Comparison of ENCODE assay signal across 8 cellular contexts in the genomic region with DNA sequence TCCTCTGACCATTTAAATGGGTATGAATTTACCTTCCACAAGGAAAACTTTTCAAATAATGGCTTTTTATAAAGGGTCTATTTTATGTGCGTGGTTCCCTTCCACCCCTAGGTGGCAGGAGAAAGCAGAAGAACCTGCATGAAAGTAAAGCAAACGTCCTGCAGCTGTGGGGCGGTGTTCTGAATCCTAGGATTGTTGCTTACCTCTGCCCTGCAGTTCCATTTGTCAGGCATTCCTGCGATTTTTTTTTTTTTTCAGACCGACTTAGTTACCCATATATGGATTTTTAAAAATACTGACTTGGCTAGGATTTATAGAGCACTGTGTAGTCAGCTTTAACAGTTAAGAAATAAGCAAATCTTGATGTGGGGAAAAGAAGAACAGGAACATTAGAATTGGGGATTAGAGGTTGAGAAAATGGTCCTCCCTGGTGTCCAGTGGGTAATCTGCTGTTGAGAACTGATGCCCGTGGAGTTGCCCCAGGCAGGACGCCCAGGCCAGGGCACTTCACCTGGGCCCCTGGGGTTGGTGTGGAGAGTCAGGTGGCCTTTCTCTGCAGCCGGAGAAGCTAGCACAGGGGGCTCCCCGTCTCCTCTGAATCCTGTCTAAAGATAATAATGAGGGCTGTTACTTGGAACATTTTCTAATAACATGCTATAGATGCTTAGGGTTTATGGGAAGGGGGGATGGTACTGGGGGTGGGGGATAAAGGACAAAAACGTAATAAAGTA. TPM values are rescaled to one million over a fixed set of nuclear protein-coding genes. Genes with fewer than 3 reads are reported as not detected.
DNase-seq lines count a peak whose midpoint lies in the region; ATAC-seq and TF ChIP-seq lines count a peak whose summit lies in the region.

No MANE protein-coding gene starts in this region.

- CTCF ChIA-PET in AG04450 (lab: Charles Lee): interaction anchor here (0.5 to 2.9 kb wide), 29 partner anchors 8 to 145 kb away, joined by 3 to 15 read pairs (median 5); partner anchors contain the start of genes HNRNPH1, LTC4S and MAML1

- peak; percentile 84 for DNase-seq in AG04450 (ENCODE audit: low read depth, low spot score)
- peak; percentile 83 for DNase-seq in LHCN-M2 (ENCODE audit: low read depth)
- DNase-seq in T-helper 1 cell: peak in 4 of 5 donors; percentile 25 to 53 (median 41)
- DNase-seq in breast epithelium (ENCODE audit: low spot score in 2 of 2): peak in 1 of 2 donors; percentile 77
- DNase-seq in kidney epithelial cell (ENCODE audit: low read depth): peak; percentile 59
- peak in 3 of 4 experiments; percentile 6 to 27 (median 25) for DNase-seq in stimulated activated CD4-positive, alpha-beta T cell treated with anti-CD3 and anti-CD28 coated beads, Interleukin-1b, Interleukin-23, amount 100 ng/mL, for 24 hours (ENCODE audit: low read depth in 4 of 4, low spot score in 1 of 4)

- H3K9me3 ChIP-seq in AG04450 (ENCODE audit: control insufficient read depth, insufficient read depth, low read length) (no peaks in the 10 kb centered on the region; the same call in 1 of the 2 replicates), breast epithelium (no peaks in the 10 kb centered on the region)

- peak overlapping the region; percentile 96 for H3K27ac ChIP-seq in AG04450 (ENCODE audit: low read depth, low read length)
- H3K27ac ChIP-seq in breast epithelium: peak overlapping the region; percentile 60 to 72

- H3K4me1 ChIP-seq in breast epithelium: peaks cover 10 to 15% of the 10 kb centered on the region in 2 donors

- H3K4me3 ChIP-seq in AG04450 (ENCODE audit: low read depth, low read length) (no peak overlapping the region), breast epithelium (no peak overlapping the region), kidney epithelial cell (ENCODE audit: low read depth, low read length) (no peak overlapping the region)

- no peak for ATAC-seq in HG03039 (IDR thresholded peaks at IDR 0.05; ENCODE audit: unreplicated experiment)

- TF ChIP-seq POLR2A in breast epithelium (IDR thresholded peaks at IDR 0.05): no peak

- no peaks in the 10 kb centered on the region for H3K27me3 ChIP-seq in AG04450 (ENCODE audit: control insufficient read depth, insufficient read depth, low read length)
- H3K27me3 ChIP-seq in breast epithelium: no peaks in the 10 kb centered on the region
- no peaks in the 10 kb centered on the region for H3K27me3 ChIP-seq in kidney epithelial cell (ENCODE audit: control insufficient read depth, insufficient read depth, low read length)

- POLR2A ChIA-PET in AG04450 (lab: Yijun Ruan, JAX): interaction anchor here (0.6 to 1.6 kb wide), 4 partner anchors 31 to 140 kb away, joined by 4 to 7 read pairs (median 6); partner anchors contain the start of gene MAML1

- peak; percentile 90 for TF ChIP-seq CTCF in AG04450 (IDR thresholded peaks at IDR 0.05; ENCODE audit: low read depth, low read length)
- peak; percentile 75 for TF ChIP-seq CTCF in GM12874 (IDR thresholded peaks at IDR 0.05; ENCODE audit: insufficient read depth, low read depth, low read length)
- TF ChIP-seq CTCF in breast epithelium (IDR thresholded peaks at IDR 0.05): peak; percentile 55 to 90 (median 88)
- peak; percentile 88 for TF ChIP-seq CTCF in kidney epithelial cell (IDR thresholded peaks at IDR 0.05; ENCODE audit: insufficient read depth, low read length, poor library complexity, severe bottlenecking)

- H3K36me3 ChIP-seq in breast epithelium (no peaks in the 10 kb centered on the region), kidney epithelial cell (ENCODE audit: control insufficient read depth, insufficient read depth, low read length) (no peaks in the 10 kb centered on the region)

- intact Hi-C loops in breast epithelium (cut with DNase I; ENCODE audit: low total_unique reads): no loop called here

RNA-seq across cellular contexts. Expression of gene LTC4S, which starts 30.4 kb away (rescaled TPM):
- 0.40 and 0.56 TPM in 2 replicates for polyA plus RNA-seq in AG04450 (2011; rRNA removed)
- polyA minus RNA-seq in AG04450 (2011; rRNA and poly(A)+ RNA removed): 0.46 TPM in 1 of 2 replicates, not detected in the other
- not detected in 2 replicates for total RNA-seq in LHCN-M2 (2014; rRNA removed)
- 0.53 TPM for polyA plus RNA-seq in LHCN-M2 (2012)
- total RNA-seq in breast epithelium: 1 to 10 TPM; 3.8 to 8.8 (median 6.7) TPM
- 0.41 and 5.1 TPM in 2 replicates for total RNA-seq in kidney epithelial cell

RNA-seq across cellular contexts. Expression of gene MAML1, which starts 30.8 kb away (rescaled TPM):
- polyA plus RNA-seq in AG04450 (2011; rRNA removed): 4.9 and 8.8 TPM in 2 replicates
- 10.0 and 13.4 TPM in 2 replicates for polyA minus RNA-seq in AG04450 (2011; rRNA and poly(A)+ RNA removed)
- 10.0 and 11.7 TPM in 2 replicates for total RNA-seq in LHCN-M2 (2014; rRNA removed)
- polyA plus RNA-seq in LHCN-M2 (2012): 8.2 TPM
- total RNA-seq in breast epithelium: 10 to 100 TPM; 16.3 to 22.4 (median 21.0) TPM
- total RNA-seq in kidney epithelial cell: 17.5 and 18.8 TPM in 2 replicates

RNA-seq across cellular contexts. Expression of gene MGAT4B, which starts 43.3 kb away (rescaled TPM):
- 102 and 149 TPM in 2 replicates for polyA plus RNA-seq in AG04450 (2011; rRNA removed)
- 122 and 152 TPM in 2 replicates for polyA minus RNA-seq in AG04450 (2011; rRNA and poly(A)+ RNA removed)
- 150 and 157 TPM in 2 replicates for total RNA-seq in LHCN-M2 (2014; rRNA removed)
- 184 TPM for polyA plus RNA-seq in LHCN-M2 (2012)
- total RNA-seq in breast epithelium: 10 to 100 TPM; 43.0 to 73.7 (median 54.6) TPM
- 540 and 586 TPM in 2 replicates for total RNA-seq in kidney epithelial cell

RNA-seq across cellular contexts. Expression of gene SQSTM1, which starts 57.3 kb away (rescaled TPM):
- 366 and 589 TPM in 2 replicates for polyA plus RNA-seq in AG04450 (2011; rRNA removed)
- polyA minus RNA-seq in AG04450 (2011; rRNA and poly(A)+ RNA removed): 215 and 259 TPM in 2 replicates
- total RNA-seq in LHCN-M2 (2014; rRNA removed) (387 and 548 TPM in 2 replicates), breast epithelium (100 to 1,000 TPM; 407 to 695 (median 462) TPM), kidney epithelial cell (905 and 956 TPM in 2 replicates)
- polyA plus RNA-seq in LHCN-M2 (2012): 748 TPM
